17 cellular contexts compared by ENCODE assay signal in the genomic region with DNA sequence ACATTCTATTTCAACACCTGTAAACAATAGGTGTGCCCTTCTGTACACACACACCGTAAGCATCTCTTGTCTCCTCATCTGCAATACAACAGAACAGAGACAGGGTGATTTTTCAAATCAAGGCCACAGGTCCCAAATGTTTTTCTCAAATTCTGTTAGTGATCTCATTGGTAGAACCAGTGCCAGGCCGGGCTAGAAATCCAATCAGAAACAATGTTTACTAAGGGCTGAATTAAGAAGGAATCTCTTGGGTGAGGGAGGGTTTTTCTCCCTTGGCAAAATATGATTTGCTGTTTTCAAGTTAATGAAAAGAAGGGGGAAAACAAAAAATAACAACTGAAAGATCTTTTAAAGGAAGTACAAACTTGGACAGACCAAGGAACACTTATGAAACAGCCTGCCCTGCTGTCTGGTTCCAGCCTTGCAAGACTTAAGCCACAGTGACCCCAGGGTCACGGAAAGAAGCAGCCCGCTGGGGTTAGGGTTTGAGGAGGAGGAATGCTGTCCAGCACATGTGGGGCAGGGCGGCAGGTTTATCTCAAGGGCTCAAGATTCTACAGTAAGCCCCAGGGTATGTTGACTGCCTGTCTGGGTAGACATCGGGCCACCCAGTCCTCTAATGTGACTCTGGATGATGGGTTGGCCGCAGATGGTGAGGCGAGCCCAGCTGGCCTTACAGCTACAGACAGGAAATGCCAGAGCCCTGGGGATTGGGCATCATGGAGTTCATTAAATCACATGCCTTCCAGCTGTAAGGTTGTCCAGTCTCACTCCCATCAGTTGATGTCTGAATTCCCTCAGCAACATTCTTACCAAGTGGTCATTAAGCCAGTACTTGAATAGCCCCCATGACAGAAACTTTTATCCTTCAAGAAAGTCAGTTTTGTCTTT.
A peak's percentile ranks its signal among the peaks of the same experiment; 100 is the strongest.
DNase-seq lines count a peak whose midpoint lies in the region; ATAC-seq and TF ChIP-seq lines count a peak whose summit lies in the region.
"Had no signal": no experiment of that assay in that cellular context is flagged by ENCODE, and none has a peak within 500 bp of the region (broad histone marks: within the 10 kb centered on the region; RNA-seq: fewer than 3 reads in every experiment).

No MANE protein-coding gene starts in this region.

- 71% methylated on average over 8 of the region's 8 CpGs for WGBS in mammary epithelial cell (ENCODE audit: low coverage, missing lambda C conversion rate)
- WGBS in esophagus muscularis mucosa: 71% methylated on average over 7 of the region's 8 CpGs
- WGBS in upper lobe of left lung, 2 donors: 63 to 69% methylated on average over 6 to 8 of the region's 8 CpGs

- dilution Hi-C loops in mammary epithelial cell (cut with HindIII; ENCODE audit: low sequenced_read_pairs): no loop called here

- intact Hi-C loops in breast epithelium (cut with DNase I; ENCODE audit: low total_unique reads) (no loop called here), mammary epithelial cell (cut with micrococcal nuclease) (no loop called here), esophagus muscularis mucosa (cut with DNase I) (no loop called here), OCI-LY7 (cut with micrococcal nuclease; ENCODE audit: unreplicated experiment) (no loop called here)
- intact Hi-C loops in CD4-positive, alpha-beta T cell (cut with DNase I, micrococcal nuclease): no loop called here

- H2AFZ ChIP-seq in mammary epithelial cell (ENCODE audit: low read depth, low read length): no peak overlapping the region
- no peak overlapping the region for H2AFZ ChIP-seq in OCI-LY7 (ENCODE audit: low read length)
- H2AFZ ChIP-seq: PC-9 had no signal

- CTCF ChIA-PET in mammary epithelial cell (lab: Charles Lee; ENCODE audit: low non-redundant PET) (no interaction called here), OCI-LY7 (lab: Charles Lee; ENCODE audit: unreplicated experiment) (no interaction called here)
- CTCF ChIA-PET in CD4-positive, alpha-beta T cell (lab: Charles Lee): no interaction called here

- H4K20me1 ChIP-seq in mammary epithelial cell (ENCODE audit: insufficient read depth, low read length) (no peaks in the 10 kb centered on the region), OCI-LY7 (ENCODE audit: insufficient read depth, low read length) (no peaks in the 10 kb centered on the region)

- TF ChIP-seq POLR2A in breast epithelium (IDR thresholded peaks at IDR 0.05) (no peak), esophagus muscularis mucosa (IDR thresholded peaks at IDR 0.05; ENCODE audit: low read depth) (no peak), upper lobe of left lung (IDR thresholded peaks at IDR 0.05) (no peak)

- H3K36me3 Mint-ChIP-seq in nephron progenitor cell (ENCODE audit: low read depth): peaks cover 10% of the 10 kb centered on the region
- no peaks in the 10 kb centered on the region for H3K36me3 Mint-ChIP-seq in CD4-positive, alpha-beta T cell (ENCODE audit: low read depth)
- H3K36me3 Mint-ChIP-seq: naive B cell had no signal

- BruUV-seq in mammary epithelial cell (replicated peaks; lab: Mats Ljungman, UMichigan): no TSS peak
- BruUV-seq in OCI-LY7 (replicated peaks; lab: Mats Ljungman, UMichigan): no TSS peak

- H3K9me2 ChIP-seq in OCI-LY7 (ENCODE audit: insufficient read depth, low read length): no peaks in the 10 kb centered on the region

- H3K9ac ChIP-seq in mammary epithelial cell (ENCODE audit: insufficient read depth, low read length): no peak overlapping the region

- peaks cover 0 to 3% of the 10 kb centered on the region in 2 donors for H3K4me1 ChIP-seq in breast epithelium
- H3K4me1 ChIP-seq in mammary epithelial cell (ENCODE audit: insufficient read depth, low read length): peaks cover 16% of the 10 kb centered on the region
- H3K4me1 ChIP-seq in esophagus muscularis mucosa: peaks cover 8 to 16% (median 14%) of the 10 kb centered on the region in 4 donors
- H3K4me1 ChIP-seq in upper lobe of left lung: peaks cover 0 to 6% (median 4%) of the 10 kb centered on the region in 4 donors
- H3K4me1 ChIP-seq in OCI-LY7 (ENCODE audit: insufficient read depth, low read length, poor library complexity, severe bottlenecking): no peaks in the 10 kb centered on the region
- H3K4me1 ChIP-seq: A549 had no signal

- H3K4me3 Mint-ChIP-seq in nephron progenitor cell: no peak overlapping the region
- no peak overlapping the region for H3K4me3 Mint-ChIP-seq in CD4-positive, alpha-beta T cell
- H3K4me3 Mint-ChIP-seq: naive B cell, T-helper 17 cell had no signal

- H3K27ac Mint-ChIP-seq in nephron progenitor cell: peak overlapping the region; percentile 50
- no peak overlapping the region for H3K27ac Mint-ChIP-seq in CD4-positive, alpha-beta T cell
- H3K27ac Mint-ChIP-seq: T-helper 17 cell had no signal

- ATAC-seq in upper lobe of left lung (ENCODE audit: low FRiP score in 2 of 2): peak in 1 of 2 donors; percentile 72
- no peak for ATAC-seq in CD4-positive, alpha-beta T cell (ENCODE audit: poor library complexity)
- ATAC-seq: A549, T-helper 17 cell had no signal

- peaks cover 3% of the 10 kb centered on the region for H3K27me3 Mint-ChIP-seq in nephron progenitor cell (ENCODE audit: low read depth, poor library complexity)
- H3K27me3 Mint-ChIP-seq in CD4-positive, alpha-beta T cell: peaks cover 6% of the 10 kb centered on the region
- H3K27me3 Mint-ChIP-seq: naive B cell, T-helper 17 cell had no signal

- peaks cover 31% of the 10 kb centered on the region for H3K9me3 Mint-ChIP-seq in nephron progenitor cell
- H3K9me3 Mint-ChIP-seq in CD4-positive, alpha-beta T cell: peaks cover 5% of the 10 kb centered on the region

- H3K4me2 ChIP-seq in mammary epithelial cell (ENCODE audit: insufficient read depth, low read depth, low read length) (no peak overlapping the region), OCI-LY7 (ENCODE audit: low read length) (no peak overlapping the region)
- H3K4me2 ChIP-seq: A549, PC-9 had no signal

- POLR2A ChIA-PET in OCI-LY7 (lab: Charles Lee): no interaction called here
- POLR2A ChIA-PET in CD4-positive, alpha-beta T cell (lab: Charles Lee): no interaction called here

- no peaks in the 10 kb centered on the region for H3K27me3 ChIP-seq in breast epithelium
- no peaks in the 10 kb centered on the region for H3K27me3 ChIP-seq in mammary epithelial cell (ENCODE audit: insufficient read depth, low read length)
- no peaks in the 10 kb centered on the region for H3K27me3 ChIP-seq in esophagus muscularis mucosa
- no peaks in the 10 kb centered on the region for H3K27me3 ChIP-seq in upper lobe of left lung
- H3K27me3 ChIP-seq in CD4-positive, alpha-beta T cell (ENCODE audit: control insufficient read depth, insufficient read depth, low read length): no peaks in the 10 kb centered on the region
- H3K27me3 ChIP-seq: sigmoid colon had no signal

- H3K79me2 ChIP-seq in mammary epithelial cell (ENCODE audit: insufficient read depth, low read length): no peaks in the 10 kb centered on the region
- H3K79me2 ChIP-seq in OCI-LY7 (ENCODE audit: insufficient read depth, low read depth, low read length): no peaks in the 10 kb centered on the region

- DNase-seq in breast epithelium (ENCODE audit: low spot score in 2 of 2) (no peak), mammary epithelial cell (no peak), esophagus muscularis mucosa (ENCODE audit: extremely low spot score) (peak; percentile 90), nephron progenitor cell (peak; percentile 17), upper lobe of left lung (no peak), OCI-LY7 (ENCODE audit: low spot score) (no peak)
- DNase-seq in CD4-positive, alpha-beta T cell: no peak
- DNase-seq in activated naive CD4-positive, alpha-beta T cell (lab: John Stamatoyannopoulos, UW): no peak
- DNase-seq: Calu3, dermis blood vessel endothelial cell, naive B cell, NCI-H1092 treated with DMSO at 0.1 percent for 48 hours, PC-9, sigmoid colon, substantia nigra, T-helper 17 cell had no signal

- H3K9me3 ChIP-seq in breast epithelium (no peaks in the 10 kb centered on the region), mammary epithelial cell (replicated peaks; ENCODE audit: insufficient read depth, low read length) (no peaks in the 10 kb centered on the region), esophagus muscularis mucosa (no peaks in the 10 kb centered on the region), upper lobe of left lung (peaks cover 0 to 4% (median 0%) of the 10 kb centered on the region in 4 donors), OCI-LY7 (ENCODE audit: low read length) (no peaks in the 10 kb centered on the region)
- H3K9me3 ChIP-seq in CD4-positive, alpha-beta T cell (ENCODE audit: control insufficient read depth, low read length): no peaks in the 10 kb centered on the region
- H3K9me3 ChIP-seq: sigmoid colon had no signal

- in situ Hi-C loops in mammary epithelial cell (cut with MboI; ENCODE audit: low sequenced_read_pairs in 2 of 2): no loop called here

- H3K4me3 ChIP-seq in breast epithelium (no peak overlapping the region), mammary epithelial cell (replicated peaks in 1 of 3; ENCODE audit: insufficient read depth in 1 of 3, low read depth in 2 of 3, low read length in 3 of 3) (no peak overlapping the region), esophagus muscularis mucosa (no peak overlapping the region), upper lobe of left lung (no peak overlapping the region), OCI-LY7 (ENCODE audit: low read depth, low read length, poor library complexity, severe bottlenecking) (no peak overlapping the region)
- H3K4me3 ChIP-seq: A549, PC-9, sigmoid colon had no signal

- TF ChIP-seq CTCF in breast epithelium (IDR thresholded peaks at IDR 0.05) (no peak), mammary epithelial cell (conservative IDR thresholded peaks at IDR 0.05 in 1 of 2, IDR thresholded peaks at IDR 0.05 in 1 of 2; ENCODE audit: extremely low read depth in 1 of 2, insufficient read depth in 1 of 2, low read depth in 1 of 2, low read length in 2 of 2) (no peak), esophagus muscularis mucosa (IDR thresholded peaks at IDR 0.05) (no peak), nephron progenitor cell (IDR thresholded peaks at IDR 0.05) (no peak), upper lobe of left lung (IDR thresholded peaks at IDR 0.05) (no peak), OCI-LY7 (conservative IDR thresholded peaks at IDR 0.05; ENCODE audit: low read length) (no peak)
- TF ChIP-seq CTCF in CD4-positive, alpha-beta T cell (IDR thresholded peaks at IDR 0.05): no peak

- TF ChIP-seq EP300 in esophagus muscularis mucosa (IDR thresholded peaks at IDR 0.05) (no peak), upper lobe of left lung (IDR thresholded peaks at IDR 0.05) (no peak)

- H3K27ac ChIP-seq in breast epithelium (peak overlapping the region; percentile 29 to 64), mammary epithelial cell (ENCODE audit: insufficient read depth, low read depth, low read length) (no peak overlapping the region), esophagus muscularis mucosa (replicated peaks in 1 of 4) (peak overlapping the region in 2 of 4 donors; percentile 3 to 42), upper lobe of left lung (peak overlapping the region in 3 of 4 donors; percentile 1 to 52 (median 12)), OCI-LY7 (ENCODE audit: low read depth, low read length, poor library complexity, severe bottlenecking) (no peak overlapping the region)
- H3K27ac ChIP-seq in CD4-positive, alpha-beta T cell (ENCODE audit: low read depth, low read length): no peak overlapping the region
- H3K27ac ChIP-seq: A549, PC-9, sigmoid colon had no signal

- H3K36me3 ChIP-seq in breast epithelium (no peaks in the 10 kb centered on the region), mammary epithelial cell (ENCODE audit: insufficient read depth, low read length) (no peaks in the 10 kb centered on the region), esophagus muscularis mucosa (no peaks in the 10 kb centered on the region), upper lobe of left lung (no peaks in the 10 kb centered on the region), OCI-LY7 (ENCODE audit: insufficient read depth, low read length) (no peaks in the 10 kb centered on the region)
- H3K36me3 ChIP-seq: sigmoid colon had no signal

- peaks cover 7% of the 10 kb centered on the region for H3K4me1 Mint-ChIP-seq in nephron progenitor cell
- no peaks in the 10 kb centered on the region for H3K4me1 Mint-ChIP-seq in CD4-positive, alpha-beta T cell (ENCODE audit: low read depth)
- H3K4me1 Mint-ChIP-seq: naive B cell, T-helper 17 cell had no signal

Comparison
In these comparisons a context has a peak if more than half of its experiments do, and no peak if none do; other contexts are left out.
1. H3K27ac ChIP-seq: peak in breast epithelium (2 of 2) and upper lobe of left lung (3 of 4); none in mammary epithelial cell (single experiment), OCI-LY7 (single experiment) and CD4-positive, alpha-beta T cell (single experiment).
2. DNase-seq: peak in esophagus muscularis mucosa (single experiment) and nephron progenitor cell (single experiment); none in breast epithelium (0 of 2), mammary epithelial cell (single experiment), upper lobe of left lung (0 of 2), OCI-LY7 (single experiment), CD4-positive, alpha-beta T cell (0 of 10) and activated naive CD4-positive, alpha-beta T cell (0 of 4).